Comparison of ENCODE assay signal across 6 cellular contexts in the genomic region with DNA sequence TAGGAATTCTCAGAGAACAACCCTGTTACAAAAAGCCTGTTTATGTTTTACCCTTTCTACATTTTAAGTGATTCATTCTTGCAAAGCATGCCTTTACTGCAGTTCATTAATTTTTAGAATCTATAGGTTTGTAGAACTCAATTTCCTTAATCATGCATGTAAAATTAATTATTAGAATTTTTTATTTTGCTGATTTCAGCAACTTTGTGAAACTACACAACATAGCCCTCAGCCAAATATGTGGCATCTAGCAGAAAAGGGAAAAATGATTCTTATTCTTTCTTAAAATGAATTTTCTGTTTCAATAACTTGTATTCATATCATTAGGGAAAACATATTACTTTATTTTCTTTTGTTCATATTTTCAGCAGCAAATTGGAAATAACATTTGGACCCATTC.
"Had no signal": no experiment of that assay in that cellular context is flagged by ENCODE, and none has a peak within 500 bp of the region (broad histone marks: within the 10 kb centered on the region; RNA-seq: fewer than 3 reads in every experiment).

No MANE protein-coding gene starts in this region.

- FAIRE-seq: HTR-8/SVneo had no signal

- H3K4me2 ChIP-seq: KMS-11 had no signal

- DNase-seq: Karpas-422, KBM-7, KG1 had no signal

- H3K27ac ChIP-seq: HL-60, KMS-11 had no signal

- H3K9ac ChIP-seq: KMS-11 had no signal
